Comparison of ENCODE assay signal across 9 cellular contexts in genomic region chr1:153548722-153549695, GRCh38. TPM values are rescaled to one million over a fixed set of nuclear protein-coding genes. Genes with fewer than 3 reads are reported as not detected.
DNase-seq lines count a peak whose midpoint lies in the region; ATAC-seq and TF ChIP-seq lines count a peak whose summit lies in the region.
"Had no signal": no experiment of that assay in that cellular context is flagged by ENCODE, and none has a peak within 500 bp of the region (broad histone marks: within the 10 kb centered on the region; RNA-seq: fewer than 3 reads in every experiment).

Gene S100A3 (minus strand): TSS chr1:153549258. CDS start chr1:153548485, 773 bp downstream.

- H3K9me3 Mint-ChIP-seq in nephron progenitor cell: no peaks in the 10 kb centered on the region
- H3K9me3 Mint-ChIP-seq in activated CD8-positive, alpha-beta memory T cell treated with anti-CD3 and anti-CD28 coated beads, Interleukin-2, amount 10 ng/mL, durations not matched to agents 7 days and 5 days (ENCODE audit: low read depth): no peaks in the 10 kb centered on the region

- no peaks in the 10 kb centered on the region for H3K36me3 Mint-ChIP-seq in nephron progenitor cell (ENCODE audit: low read depth)
- peaks cover 16% of the 10 kb centered on the region for H3K36me3 Mint-ChIP-seq in activated CD8-positive, alpha-beta memory T cell treated with anti-CD3 and anti-CD28 coated beads, Interleukin-2, amount 10 ng/mL, durations not matched to agents 7 days and 5 days

- H3K4me3 Mint-ChIP-seq in nephron progenitor cell: no peak within 1 kb of the TSS
- H3K4me3 Mint-ChIP-seq in activated CD8-positive, alpha-beta memory T cell treated with anti-CD3 and anti-CD28 coated beads, Interleukin-2, amount 10 ng/mL, durations not matched to agents 7 days and 5 days: no peak within 1 kb of the TSS

- peak within 1 kb of the TSS; percentile 32 for H3K27ac ChIP-seq in epithelial cell of prostate

- peaks cover 93% of the 10 kb centered on the region for H3K4me1 Mint-ChIP-seq in nephron progenitor cell
- peaks cover 48% of the 10 kb centered on the region for H3K4me1 Mint-ChIP-seq in activated CD8-positive, alpha-beta memory T cell treated with anti-CD3 and anti-CD28 coated beads, Interleukin-2, amount 10 ng/mL, durations not matched to agents 7 days and 5 days

- ATAC-seq in activated CD8-positive, alpha-beta memory T cell treated with anti-CD3 and anti-CD28 coated beads, Interleukin-2, amount 10 ng/mL, durations not matched to agents 7 days and 5 days: no peak
- no peak for ATAC-seq in left lobe of liver
- ATAC-seq: GM12878 had no signal

- TF ChIP-seq CTCF in AG09319 (IDR thresholded peaks at IDR 0.05; ENCODE audit: low read depth, low read length): peak; percentile 18
- TF ChIP-seq CTCF in nephron progenitor cell (IDR thresholded peaks at IDR 0.05): no peak

- DNase-seq in AG09319 (ENCODE audit: extremely low read depth, low read depth) (no peak), M059J (ENCODE audit: low read depth) (peak; percentile 94), epithelial cell of prostate (ENCODE audit: low read depth, low spot score) (no peak), nephron progenitor cell (no peak), HuH-7.5 (ENCODE audit: low spot score) (no peak), RKO (ENCODE audit: low spot score) (no peak), left lobe of liver (ENCODE audit: low spot score) (no peak)
- no peak for DNase-seq in activated CD8-positive, alpha-beta memory T cell treated with anti-CD3 and anti-CD28 coated beads, Interleukin-2, amount 10 ng/mL, durations not matched to agents 7 days and 5 days

- peak within 1 kb of the TSS; percentile 47 for H3K27ac Mint-ChIP-seq in nephron progenitor cell
- no peak within 1 kb of the TSS for H3K27ac Mint-ChIP-seq in activated CD8-positive, alpha-beta memory T cell treated with anti-CD3 and anti-CD28 coated beads, Interleukin-2, amount 10 ng/mL, durations not matched to agents 7 days and 5 days

- CTCF ChIA-PET in activated CD8-positive, alpha-beta memory T cell treated with anti-CD3 and anti-CD28 coated beads, Interleukin-2, amount 10 ng/mL, durations not matched to agents 7 days and 5 days (lab: Charles Lee): interaction anchor here (1.5 to 8.9 kb wide), 5 partner anchors 15 to 38 kb away, joined by 4 to 124 read pairs (median 10); partner anchors contain the start of gene S100A6

- peaks cover 3% of the 10 kb centered on the region for H3K27me3 Mint-ChIP-seq in nephron progenitor cell (ENCODE audit: low read depth, poor library complexity)
- H3K27me3 Mint-ChIP-seq in activated CD8-positive, alpha-beta memory T cell treated with anti-CD3 and anti-CD28 coated beads, Interleukin-2, amount 10 ng/mL, durations not matched to agents 7 days and 5 days: peaks cover 3% of the 10 kb centered on the region

RNA-seq across cellular contexts. Expression of gene S100A3, which starts in this region (rescaled TPM):
- 5.2 and 5.8 TPM in 2 replicates for total RNA-seq in M059J (2014; rRNA removed; shearing (Covaris generic))
- not detected for total RNA-seq in activated CD8-positive, alpha-beta memory T cell treated with anti-CD3 and anti-CD28 coated beads, Interleukin-2, amount 10 ng/mL, durations not matched to agents 7 days and 5 days
- not detected for total RNA-seq in left lobe of liver
- total RNA-seq: GM12878 had no signal
